In genomic region chr10:7950981-7951847, GRCh38 we compare ENCODE assay signal across 2 cellular contexts.
TF ChIP-seq lines count a peak whose summit lies in the region.

No MANE protein-coding gene starts in this region.

TF ChIP-seq in IMR-90, 13 proteins besides CTCF, POLR2A, EP300 and RAD21:
- TF ChIP-seq USF2 (IDR thresholded peaks at IDR 0.05; ENCODE audit: low read depth, low read length) = peak; percentile 81
- TF ChIP-seq MXI1 (IDR thresholded peaks at IDR 0.05; ENCODE audit: borderline replicate concordance, low read depth, low read length) = no peak
- TF ChIP-seq CEBPB (IDR thresholded peaks at IDR 0.05; ENCODE audit: low read depth, low read length) = peak; percentile 15; the same call in 1 of the 2 replicates

TF ChIP-seq in K562, 482 proteins besides CTCF, POLR2A, EP300 and RAD21 (continued from another document):
- TF ChIP-seq ZNF280A (IDR thresholded peaks at IDR 0.05; ENCODE audit: low read depth, partially characterized antibody) = no peak
- no peak for TF ChIP-seq CAMTA2 (CRISPR knock-in tag; conservative IDR thresholded peaks at IDR 0.05)
- TF ChIP-seq L3MBTL2 (IDR thresholded peaks at IDR 0.05) = peak; percentile 15; the same call in 1 of the 2 replicates
- TF ChIP-seq CREB1 (IDR thresholded peaks at IDR 0.05) = no peak
- no peak for TF ChIP-seq CREB1 (CRISPR knock-in tag; IDR thresholded peaks at IDR 0.05)
- TF ChIP-seq BRF1 (IDR thresholded peaks at IDR 0.05; ENCODE audit: borderline replicate concordance, extremely low read depth, insufficient read length) = no peak
- TF ChIP-seq RFX1 (IDR thresholded peaks at IDR 0.05) = peak; percentile 36
- TF ChIP-seq POLR3A (IDR thresholded peaks at IDR 0.05; ENCODE audit: borderline replicate concordance, extremely low read depth, insufficient read depth, insufficient read length) = no peak
- TF ChIP-seq RNF2 (IDR thresholded peaks at IDR 0.05) = no peak
- TF ChIP-seq ZNF444 (CRISPR knock-in tag; IDR thresholded peaks at IDR 0.05) = no peak
- no peak for TF ChIP-seq ADNP (tag; IDR thresholded peaks at IDR 0.05)
- no peak for TF ChIP-seq HOMEZ (CRISPR knock-in tag; IDR thresholded peaks at IDR 0.05)
- TF ChIP-seq ARID4B (CRISPR knock-in tag; IDR thresholded peaks at IDR 0.05) = no peak
- no peak for TF ChIP-seq ZHX1 (conservative IDR thresholded peaks at IDR 0.05; ENCODE audit: low read length)
- no peak for TF ChIP-seq POLR2B (IDR thresholded peaks at IDR 0.05; ENCODE audit: low read depth, partially characterized antibody)
- TF ChIP-seq KAT2B (IDR thresholded peaks at IDR 0.05; ENCODE audit: low read depth, low read length) = no peak
- no peak for TF ChIP-seq CREM (IDR thresholded peaks at IDR 0.05; ENCODE audit: low read depth)
- TF ChIP-seq ZNF398 (CRISPR knock-in tag; IDR thresholded peaks at IDR 0.05) = no peak
- no peak for TF ChIP-seq ZFP30 (CRISPR knock-in tag; IDR thresholded peaks at IDR 0.05; ENCODE audit: borderline replicate concordance)
- no peak for TF ChIP-seq EWSR1 (IDR thresholded peaks at IDR 0.05; ENCODE audit: borderline replicate concordance, low read depth, partially characterized antibody)
- no peak for TF ChIP-seq SP1 (CRISPR knock-in tag; IDR thresholded peaks at IDR 0.05)
